ENCODE assay signal across 11 cellular contexts in genomic region chr9:137989156-137989555, GRCh38.
DNase-seq lines count a peak whose midpoint lies in the region; ATAC-seq and TF ChIP-seq lines count a peak whose summit lies in the region.
"Had no signal": no experiment of that assay in that cellular context is flagged by ENCODE, and none has a peak within 500 bp of the region (broad histone marks: within the 10 kb centered on the region; RNA-seq: fewer than 3 reads in every experiment).

No MANE protein-coding gene starts in this region.

- ATAC-seq in Right ventricle myocardium inferior (no peak), HG02678 (IDR thresholded peaks at IDR 0.05; ENCODE audit: unreplicated experiment) (no peak)

- no peak for TF ChIP-seq POLR2A in suprapubic skin (IDR thresholded peaks at IDR 0.05)

- WGBS in suprapubic skin: 93% methylated on average over 7 of the region's 7 CpGs

- no peak overlapping the region for H3K9ac ChIP-seq in BLaER1 treated with 17β-estradiol and CSF1 and Interleukin-3, amounts not matched to agents 10 nM and 100 nM

- no peaks in the 10 kb centered on the region for H4K20me1 ChIP-seq in BLaER1 treated with 17β-estradiol and CSF1 and Interleukin-3, amounts not matched to agents 10 nM and 100 nM

- no peaks in the 10 kb centered on the region for H3K36me3 ChIP-seq in BLaER1 treated with 17β-estradiol and CSF1 and Interleukin-3, amounts not matched to agents 10 nM and 100 nM
- H3K36me3 ChIP-seq in suprapubic skin: no peaks in the 10 kb centered on the region
- H3K36me3 ChIP-seq: BE2C, HAP-1 had no signal

- no peak for TF ChIP-seq EP300 in suprapubic skin (IDR thresholded peaks at IDR 0.05)

- no peaks in the 10 kb centered on the region for H3K27me3 ChIP-seq in BLaER1 treated with 17β-estradiol and CSF1 and Interleukin-3, amounts not matched to agents 10 nM and 100 nM
- H3K27me3 ChIP-seq in suprapubic skin: peaks cover 35% of the 10 kb centered on the region
- H3K27me3 ChIP-seq: BE2C had no signal

- no peak overlapping the region for H3K4me3 ChIP-seq in BLaER1 treated with 17β-estradiol and CSF1 and Interleukin-3, amounts not matched to agents 10 nM and 100 nM
- no peak overlapping the region for H3K4me3 ChIP-seq in suprapubic skin
- H3K4me3 ChIP-seq: HAP-1 had no signal

- peak; percentile 24 for DNase-seq in cardiac septum (ENCODE audit: low spot score)
- DNase-seq in Right ventricle myocardium inferior (ENCODE audit: missing footprints): no peak
- peak; percentile 17 for DNase-seq in ecto neural progenitor cell (ENCODE audit: low spot score)
- peak; percentile 33 to 47 for DNase-seq in suprapubic skin (ENCODE audit: low spot score in 2 of 2)
- no peak for DNase-seq in mesenteric fat pad (ENCODE audit: low spot score)
- DNase-seq: BE2C; CD8-positive, alpha-beta memory T cell; DMS53 had no signal

- no peak for TF ChIP-seq CTCF in suprapubic skin (IDR thresholded peaks at IDR 0.05)

- H3K4me2 ChIP-seq in BLaER1 treated with 17β-estradiol and CSF1 and Interleukin-3, amounts not matched to agents 10 nM and 100 nM: peak overlapping the region in 10 of 11 experiments; percentile 1 to 58 (median 46); a peak in 18 of 22 replicates

- peaks cover 0 to 30% (median 19%) of the 10 kb centered on the region in 10 experiments; a peak in 16 of 20 replicates for H3K4me1 ChIP-seq in BLaER1 treated with 17β-estradiol and CSF1 and Interleukin-3, amounts not matched to agents 10 nM and 100 nM
- H3K4me1 ChIP-seq in suprapubic skin: no peaks in the 10 kb centered on the region
- H3K4me1 ChIP-seq: BE2C, HAP-1 had no signal

- no peaks in the 10 kb centered on the region for H3K9me3 ChIP-seq in BLaER1 treated with 17β-estradiol and CSF1 and Interleukin-3, amounts not matched to agents 10 nM and 100 nM (replicated peaks in 1 of 11)
- no peaks in the 10 kb centered on the region for H3K9me3 ChIP-seq in suprapubic skin
- H3K9me3 ChIP-seq: BE2C, HAP-1 had no signal

- no peak overlapping the region for H3K27ac ChIP-seq in BLaER1 treated with 17β-estradiol and CSF1 and Interleukin-3, amounts not matched to agents 10 nM and 100 nM
- H3K27ac ChIP-seq in suprapubic skin: no peak overlapping the region

- intact Hi-C loops in cardiac septum (cut with DNase I): no loop called here
- intact Hi-C loops in Right ventricle myocardium inferior (cut with DNase I): no loop called here

Comparison
In these comparisons a context has a peak if more than half of its experiments do, and no peak if none do; other contexts are left out.
1. DNase-seq: peak in cardiac septum (single experiment), ecto neural progenitor cell (single experiment) and suprapubic skin (2 of 2); none in Right ventricle myocardium inferior (single experiment) and mesenteric fat pad (single experiment).